In the genomic region with DNA sequence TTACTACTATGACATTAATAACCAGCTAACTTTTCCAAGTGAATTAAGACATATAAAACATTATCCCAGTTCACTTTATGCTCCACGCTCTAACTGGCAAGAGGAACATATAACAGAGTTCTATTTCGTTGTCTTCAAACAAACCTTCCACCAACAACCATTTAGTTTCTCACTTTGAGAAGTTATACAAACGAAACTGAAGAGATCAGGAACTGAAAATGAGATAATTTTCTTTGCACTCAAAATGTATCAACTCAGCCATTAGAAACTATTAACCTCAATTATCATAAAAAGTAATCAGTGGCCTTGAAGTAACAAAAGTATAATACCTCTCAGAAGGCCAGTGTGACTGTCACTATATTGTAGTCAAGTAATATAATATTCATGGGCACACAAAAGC, we compare ENCODE assay signal across 16 cellular contexts.
DNase-seq lines count a peak whose midpoint lies in the region; ATAC-seq, FAIRE-seq and TF ChIP-seq lines count a peak whose summit lies in the region.
"Had no signal": no experiment of that assay in that cellular context is flagged by ENCODE, and none has a peak within 500 bp of the region (broad histone marks: within the 10 kb centered on the region; RNA-seq: fewer than 3 reads in every experiment).

No MANE protein-coding gene starts in this region.

- H3K9me3 ChIP-seq in Karpas-422 (ENCODE audit: low read length): no peaks in the 10 kb centered on the region; the same call in 1 of the 2 replicates
- H3K9me3 ChIP-seq: tibial artery had no signal

- no peak for TF ChIP-seq CTCF in HFFc6 (IDR thresholded peaks at IDR 0.05)

- H3K4me2 ChIP-seq in Karpas-422 (ENCODE audit: low read depth, low read length, poor library complexity, severe bottlenecking): peak overlapping the region; percentile 23

- H3K4me3 ChIP-seq in Karpas-422 (ENCODE audit: low read length): no peak overlapping the region; the same call in 1 of the 2 replicates
- H3K4me3 ChIP-seq: tibial artery had no signal

- H3K4me1 Mint-ChIP-seq in HFFc6 (ENCODE audit: low read depth): no peaks in the 10 kb centered on the region
- H3K4me1 Mint-ChIP-seq: activated naive CD8-positive, alpha-beta T cell treated with anti-CD3 and anti-CD28 coated beads, Interleukin-2, amount 50 U/mL, for 24 hours; naive thymus-derived CD8-positive, alpha-beta T cell; T-helper 17 cell had no signal

- peak overlapping the region; percentile 75; the same call in 1 of the 2 replicates for H2AFZ ChIP-seq in Karpas-422 (ENCODE audit: low read length)

- peaks cover 14% of the 10 kb centered on the region; the same call in 1 of the 2 replicates for H3K36me3 Mint-ChIP-seq in HFFc6 (ENCODE audit: low read depth)

- no peaks in the 10 kb centered on the region for H3K27me3 Mint-ChIP-seq in HFFc6 (ENCODE audit: insufficient read depth)
- H3K27me3 Mint-ChIP-seq: activated naive CD8-positive, alpha-beta T cell treated with anti-CD3 and anti-CD28 coated beads, Interleukin-2, amount 50 U/mL, for 24 hours; dendritic cell treated with granulocyte-macrophage colony-stimulating factor and Interleukin-4, amounts not matched to agents 40 ng/mL and 50 ng/mL, for 4 days; naive thymus-derived CD8-positive, alpha-beta T cell; T-helper 17 cell had no signal

- H3K9me2 ChIP-seq in Karpas-422 (replicated peaks; ENCODE audit: insufficient read depth, low read length): no peaks in the 10 kb centered on the region

- ATAC-seq in GM21381 (IDR thresholded peaks at IDR 0.05; ENCODE audit: unreplicated experiment): peak; percentile 88
- ATAC-seq in HG02973 (IDR thresholded peaks at IDR 0.05; ENCODE audit: unreplicated experiment): peak; percentile 84
- no peak for ATAC-seq in HG03097 (IDR thresholded peaks at IDR 0.05; ENCODE audit: low FRiP score, unreplicated experiment)
- ATAC-seq: activated naive CD8-positive, alpha-beta T cell treated with anti-CD3 and anti-CD28 coated beads, Interleukin-2, amount 50 U/mL, for 24 hours; naive thymus-derived CD8-positive, alpha-beta T cell; T-helper 17 cell had no signal

- no peaks in the 10 kb centered on the region for H3K27me3 ChIP-seq in Karpas-422 (ENCODE audit: low read length)
- H3K27me3 ChIP-seq: tibial artery had no signal

- H3K27ac ChIP-seq in Karpas-422 (ENCODE audit: low read length): peak overlapping the region; percentile 68
- H3K27ac ChIP-seq: tibial artery had no signal

- DNase-seq in GM18507 (ENCODE audit: extremely low spot score, insufficient read length, low read depth) (no peak), Karpas-422 (peak; percentile 50), NCI-H187 treated with DMSO at 0.1 percent for 48 hours (lab: John Stamatoyannopoulos, UW) (no peak), GM19240 (ENCODE audit: insufficient read length, low spot score) (no peak), HFFc6 (no peak)
- DNase-seq: activated naive CD8-positive, alpha-beta T cell treated with anti-CD3 and anti-CD28 coated beads, Interleukin-2, amount 50 U/mL, for 24 hours; DND-41; naive thymus-derived CD8-positive, alpha-beta T cell; NCI-H1694; T-helper 17 cell; tibial artery had no signal

- peaks cover 19% of the 10 kb centered on the region for H3K4me1 ChIP-seq in Karpas-422 (ENCODE audit: low read length)
- H3K4me1 ChIP-seq: tibial artery had no signal

- no peaks in the 10 kb centered on the region for H4K20me1 ChIP-seq in Karpas-422 (ENCODE audit: insufficient read depth, low read depth, low read length)

- H3K79me2 ChIP-seq in Karpas-422 (ENCODE audit: low read length): peaks cover 23% of the 10 kb centered on the region

- peak overlapping the region; percentile 22; the same call in 1 of the 2 replicates for H3K9ac ChIP-seq in Karpas-422 (ENCODE audit: low read length)

- H3K9me3 Mint-ChIP-seq in HFFc6: no peaks in the 10 kb centered on the region
- H3K9me3 Mint-ChIP-seq: activated naive CD8-positive, alpha-beta T cell treated with anti-CD3 and anti-CD28 coated beads, Interleukin-2, amount 50 U/mL, for 24 hours; dendritic cell treated with granulocyte-macrophage colony-stimulating factor and Interleukin-4, amounts not matched to agents 40 ng/mL and 50 ng/mL, for 4 days had no signal

- no peak overlapping the region for H3K4me3 Mint-ChIP-seq in HFFc6
- H3K4me3 Mint-ChIP-seq: activated naive CD8-positive, alpha-beta T cell treated with anti-CD3 and anti-CD28 coated beads, Interleukin-2, amount 50 U/mL, for 24 hours; dendritic cell treated with granulocyte-macrophage colony-stimulating factor and Interleukin-4, amounts not matched to agents 40 ng/mL and 50 ng/mL, for 4 days; naive thymus-derived CD8-positive, alpha-beta T cell; T-helper 17 cell had no signal

- H3K36me3 ChIP-seq in Karpas-422 (ENCODE audit: insufficient read depth, low read length): peaks cover 51% of the 10 kb centered on the region

- FAIRE-seq in GM18507 (lab: Jason Lieb, UNC): peak; percentile 93
- FAIRE-seq: keratinocyte had no signal

- no peak overlapping the region for H3K27ac Mint-ChIP-seq in HFFc6
- H3K27ac Mint-ChIP-seq: activated naive CD8-positive, alpha-beta T cell treated with anti-CD3 and anti-CD28 coated beads, Interleukin-2, amount 50 U/mL, for 24 hours; dendritic cell treated with granulocyte-macrophage colony-stimulating factor and Interleukin-4, amounts not matched to agents 40 ng/mL and 50 ng/mL, for 4 days; naive thymus-derived CD8-positive, alpha-beta T cell; T-helper 17 cell had no signal
